In genomic region chr2:223697316-223697875, GRCh38 we compare ENCODE assay signal across 15 cellular contexts.
DNase-seq lines count a peak whose midpoint lies in the region; ATAC-seq and TF ChIP-seq lines count a peak whose summit lies in the region.
"Had no signal": no experiment of that assay in that cellular context is flagged by ENCODE, and none has a peak within 500 bp of the region (broad histone marks: within the 10 kb centered on the region; RNA-seq: fewer than 3 reads in every experiment).

No MANE protein-coding gene starts in this region.

- no peak overlapping the region for H3K4me3 Mint-ChIP-seq in chondrocyte (ENCODE audit: unreplicated experiment)
- H3K4me3 Mint-ChIP-seq: H9 had no signal

- no peak for ATAC-seq in PC-3

- H3K27me3 ChIP-seq in PC-3 (ENCODE audit: low read length) (no peaks in the 10 kb centered on the region), suprapubic skin (no peaks in the 10 kb centered on the region), tibial artery (no peaks in the 10 kb centered on the region)

- no peaks in the 10 kb centered on the region for H3K27me3 Mint-ChIP-seq in chondrocyte (ENCODE audit: low read depth)

- intact Hi-C loops in PC-3 (cut with micrococcal nuclease) (loop anchor here (2.0 kb wide), 1 partner anchor 163 kb away; no protein-coding TSS in a partner anchor), tibial artery (cut with DNase I; ENCODE audit: low total_unique reads) (no loop called here)

- peak overlapping the region; percentile 99 for H3K27ac ChIP-seq in PC-3 (ENCODE audit: low read length)
- H3K27ac ChIP-seq in suprapubic skin: no peak overlapping the region
- H3K27ac ChIP-seq in tibial artery: no peak overlapping the region
- H3K27ac ChIP-seq: SK-N-MC had no signal

- BruUV-seq in PC-3 (replicated peaks; lab: Mats Ljungman, UMichigan): no TSS peak

- no peaks in the 10 kb centered on the region for H3K9me3 Mint-ChIP-seq in chondrocyte (ENCODE audit: low read depth)
- H3K9me3 Mint-ChIP-seq: H9 had no signal

- H3K27ac Mint-ChIP-seq in chondrocyte (ENCODE audit: unreplicated experiment): peak overlapping the region; percentile 49
- H3K27ac Mint-ChIP-seq: H9 had no signal

- 84% methylated on average over 2 of the region's 2 CpGs for WGBS in suprapubic skin

- H2AFZ ChIP-seq in PC-3 (ENCODE audit: low read length): no peak overlapping the region

- POLR2A ChIA-PET in PC-3 (lab: Charles Lee; ENCODE audit: unreplicated experiment): no interaction called here

- no peaks in the 10 kb centered on the region for H3K79me2 ChIP-seq in PC-3 (ENCODE audit: low read length)

- no peaks in the 10 kb centered on the region for H4K20me1 ChIP-seq in PC-3 (ENCODE audit: low read length)

- H3K4me1 ChIP-seq in PC-3 (ENCODE audit: insufficient read depth, low read length) (peaks cover 53% of the 10 kb centered on the region), suprapubic skin (no peaks in the 10 kb centered on the region), tibial artery (no peaks in the 10 kb centered on the region)

- TF ChIP-seq EP300 in suprapubic skin (IDR thresholded peaks at IDR 0.05): no peak

- DNase-seq in AG10803 (ENCODE audit: low read depth) (peak; percentile 32), PC-3 (no peak), chondrocyte (ENCODE audit: low spot score) (no peak), kidney tubule cell (ENCODE audit: low spot score) (peak; percentile 40), suprapubic skin (ENCODE audit: low spot score in 2 of 2) (no peak), activated T-cell treated with anti-CD3 and anti-CD28 coated beads for 4 hours (no peak), tibial artery (no peak)
- DNase-seq in activated CD4-positive, alpha-beta T cell treated with anti-CD3 and anti-CD28 coated beads for 4 hours: no peak
- DNase-seq: C1 segment of cervical spinal cord; H9; NCI-H1048; NCI-H2081 treated with DMSO at 0.1 percent for 48 hours; NK-92 treated with Interleukin-12 subunit alpha and Interleukin-12 subunit beta, amount 100 ng/mL, for 24 hours; OCI-M1 had no signal

- peaks cover 30% of the 10 kb centered on the region for H3K4me1 Mint-ChIP-seq in chondrocyte (ENCODE audit: low read depth)

- H3K4me3 ChIP-seq in AG10803 (ENCODE audit: low read length) (no peak overlapping the region), PC-3 (ENCODE audit: low read length) (no peak overlapping the region), suprapubic skin (no peak overlapping the region), tibial artery (no peak overlapping the region)
- H3K4me3 ChIP-seq: SK-N-MC had no signal

- H3F3A ChIP-seq in PC-3 (ENCODE audit: low read length, unreplicated experiment): peaks cover 21% of the 10 kb centered on the region

- H3K9me3 ChIP-seq in PC-3 (ENCODE audit: low read length): no peaks in the 10 kb centered on the region
- no peaks in the 10 kb centered on the region for H3K9me3 ChIP-seq in suprapubic skin
- H3K9me3 ChIP-seq in tibial artery: no peaks in the 10 kb centered on the region

- CTCF ChIA-PET in PC-3 (lab: Charles Lee): interaction anchor here (0.6 kb wide), 1 partner anchor 163 kb away, joined by 4 read pairs; no protein-coding TSS in a partner anchor

- H3K36me3 ChIP-seq in PC-3 (ENCODE audit: low read depth, low read length) (no peaks in the 10 kb centered on the region), suprapubic skin (no peaks in the 10 kb centered on the region), tibial artery (no peaks in the 10 kb centered on the region)

- TF ChIP-seq CTCF in AG10803 (conservative IDR thresholded peaks at IDR 0.05; ENCODE audit: low read length) (no peak), PC-3 (conservative IDR thresholded peaks at IDR 0.05; ENCODE audit: low read depth, low read length) (no peak), chondrocyte (IDR thresholded peaks at IDR 0.05) (no peak), suprapubic skin (IDR thresholded peaks at IDR 0.05) (no peak), tibial artery (IDR thresholded peaks at IDR 0.05) (no peak)

- no peak for TF ChIP-seq POLR2A in suprapubic skin (IDR thresholded peaks at IDR 0.05)

- peak overlapping the region; percentile 85 for H3K9ac ChIP-seq in PC-3 (ENCODE audit: low read length)

- no peaks in the 10 kb centered on the region for H3K36me3 Mint-ChIP-seq in chondrocyte (ENCODE audit: low read depth)

- peak overlapping the region; percentile 52 for H3K4me2 ChIP-seq in PC-3 (ENCODE audit: low read length)

- no peaks in the 10 kb centered on the region for H3K9me2 ChIP-seq in PC-3 (replicated peaks; ENCODE audit: low read length)

Comparison
In these comparisons a context has a peak if more than half of its experiments do, and no peak if none do; other contexts are left out.
1. DNase-seq: peak in AG10803 (single experiment) and kidney tubule cell (single experiment); none in PC-3 (single experiment), chondrocyte (single experiment), suprapubic skin (0 of 2), activated CD4-positive, alpha-beta T cell treated with anti-CD3 and anti-CD28 coated beads for 4 hours (0 of 2), activated T-cell treated with anti-CD3 and anti-CD28 coated beads for 4 hours (single experiment) and tibial artery (0 of 2).